Comparison of ENCODE assay signal across 1 cellular context in the genomic region with DNA sequence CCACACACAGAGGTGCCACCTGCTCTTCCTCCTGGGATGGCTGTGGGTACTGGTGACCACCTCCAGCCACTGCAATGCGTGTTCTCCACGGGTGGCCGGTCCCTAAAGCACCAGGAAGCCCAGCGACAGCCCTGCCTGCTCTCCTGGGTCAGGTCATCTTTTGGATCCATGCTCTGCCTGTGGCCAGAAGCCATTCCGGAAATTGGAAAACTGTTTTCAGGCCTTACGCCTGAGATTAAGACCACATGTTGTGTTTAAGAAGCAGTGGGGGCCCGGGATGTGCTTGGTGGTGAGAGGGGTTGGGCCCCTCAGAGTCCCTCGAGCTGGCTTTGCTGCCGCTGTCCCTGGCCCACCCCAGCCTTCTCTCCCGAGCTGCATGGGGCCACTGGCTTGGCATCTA.
TF ChIP-seq lines count a peak whose summit lies in the region.

No MANE protein-coding gene starts in this region.

TF ChIP-seq in HepG2, 621 proteins besides CTCF, POLR2A, EP300 and RAD21 (continued from another document):
- TF ChIP-seq, protein P1, sequence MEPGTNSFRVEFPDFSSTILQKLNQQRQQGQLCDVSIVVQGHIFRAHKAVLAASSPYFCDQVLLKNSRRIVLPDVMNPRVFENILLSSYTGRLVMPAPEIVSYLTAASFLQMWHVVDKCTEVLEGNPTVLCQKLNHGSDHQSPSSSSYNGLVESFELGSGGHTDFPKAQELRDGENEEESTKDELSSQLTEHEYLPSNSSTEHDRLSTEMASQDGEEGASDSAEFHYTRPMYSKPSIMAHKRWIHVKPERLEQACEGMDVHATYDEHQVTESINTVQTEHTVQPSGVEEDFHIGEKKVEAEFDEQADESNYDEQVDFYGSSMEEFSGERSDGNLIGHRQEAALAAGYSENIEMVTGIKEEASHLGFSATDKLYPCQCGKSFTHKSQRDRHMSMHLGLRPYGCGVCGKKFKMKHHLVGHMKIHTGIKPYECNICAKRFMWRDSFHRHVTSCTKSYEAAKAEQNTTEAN (CRISPR knock-in tag; conservative IDR thresholded peaks at IDR 0.05): no peak
- TF ChIP-seq ZNF775 (CRISPR knock-in tag; IDR thresholded peaks at IDR 0.05; ENCODE audit: borderline replicate concordance): no peak
- no peak for TF ChIP-seq ZZZ3 (CRISPR knock-in tag; IDR thresholded peaks at IDR 0.05; ENCODE audit: borderline replicate concordance)
- no peak for TF ChIP-seq GABPB1 (CRISPR knock-in tag; IDR thresholded peaks at IDR 0.05)
- no peak for TF ChIP-seq RBAK (CRISPR knock-in tag; IDR thresholded peaks at IDR 0.05)
